21 cellular contexts compared by ENCODE assay signal in the genomic region with DNA sequence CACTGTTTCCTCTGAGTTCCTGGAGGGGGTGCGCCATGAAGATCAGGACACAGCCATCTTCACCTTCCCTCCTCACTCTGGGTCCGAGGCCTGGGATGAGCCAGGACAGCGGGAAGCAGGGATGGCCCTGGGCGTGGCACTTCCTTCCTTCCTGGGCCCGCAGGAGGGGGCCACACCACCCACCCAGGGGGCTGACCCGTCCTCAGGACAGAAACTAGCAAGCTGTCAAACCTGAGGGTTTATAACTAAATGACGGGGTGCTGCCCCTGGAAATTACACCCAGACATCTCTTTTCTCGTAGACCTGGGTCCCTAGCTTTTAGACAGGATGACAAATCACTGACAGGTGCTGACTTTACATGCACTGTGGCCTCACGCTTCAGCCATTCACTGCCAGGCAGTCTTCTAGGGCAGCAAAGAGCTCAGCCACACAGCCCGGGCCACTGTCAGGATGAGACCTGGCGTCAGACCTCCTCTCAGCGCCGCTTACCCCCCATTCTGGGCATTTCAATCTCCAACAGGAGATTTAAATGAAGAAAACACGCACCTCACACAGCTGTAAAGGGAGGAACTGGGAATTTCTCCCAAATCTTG. TPM values are rescaled to one million over a fixed set of nuclear protein-coding genes. Genes with fewer than 3 reads are reported as not detected.
"Had no signal": no experiment of that assay in that cellular context is flagged by ENCODE, and none has a peak within 500 bp of the region (broad histone marks: within the 10 kb centered on the region; RNA-seq: fewer than 3 reads in every experiment).

No MANE protein-coding gene starts in this region.

- H3K4me3 ChIP-seq: ascending aorta, breast epithelium, left lung, suprapubic skin had no signal

- H3K36me3 ChIP-seq: ascending aorta, breast epithelium, left lung, suprapubic skin had no signal

- H3K9me3 ChIP-seq: ascending aorta, breast epithelium, left lung, suprapubic skin had no signal

- H3K9me3 Mint-ChIP-seq: activated CD8-positive, alpha-beta T cell treated with anti-CD3 and anti-CD28 coated beads for 36 hours; activated naive CD4-positive, alpha-beta T cell treated with anti-CD3 and anti-CD28 coated beads for 36 hours; activated T-helper 2 cell treated with anti-CD3 and anti-CD28 coated beads, Interferon-gamma antibody, Interleukin-2, Interleukin-4, amounts not matched to agents 10 μg/mL and 5 μg/mL and 100 μg/mL, durations not matched to agents 14 hours and 24 hours and 36 hours; memory B cell; natural killer cell had no signal

- ATAC-seq: activated CD8-positive, alpha-beta T cell treated with anti-CD3 and anti-CD28 coated beads for 36 hours; left lung; natural killer cell; stimulated activated naive CD8-positive, alpha-beta T cell treated with anti-CD3 and anti-CD28 coated beads, Interleukin-15, Interleukin-2, amounts not matched to agents 100 U/mL and 50 U/mL, for 24 hours; T-helper 17 cell had no signal

- H3K27ac ChIP-seq: ascending aorta, breast epithelium, left lung, suprapubic skin had no signal

- DNase-seq: activated CD4-positive, alpha-beta T cell treated with anti-CD3 and anti-CD28 coated beads for 4 hours; activated CD8-positive, alpha-beta T cell treated with anti-CD3 and anti-CD28 coated beads for 36 hours; activated naive CD4-positive, alpha-beta T cell treated with anti-CD3 and anti-CD28 coated beads for 36 hours; dermis blood vessel endothelial cell; endodermal cell; erythroblast; hippocampal formation; left lung; natural killer cell; posterior cingulate gyrus; small intestine; stimulated activated naive CD8-positive, alpha-beta T cell treated with anti-CD3 and anti-CD28 coated beads, Interleukin-15, Interleukin-2, amounts not matched to agents 100 U/mL and 50 U/mL, for 24 hours; T-helper 17 cell had no signal

- H3K4me1 ChIP-seq: ascending aorta, breast epithelium, suprapubic skin had no signal

- H3K27me3 ChIP-seq: ascending aorta, breast epithelium, suprapubic skin had no signal

- H3K27ac Mint-ChIP-seq: activated CD8-positive, alpha-beta T cell treated with anti-CD3 and anti-CD28 coated beads for 36 hours; activated naive CD4-positive, alpha-beta T cell treated with anti-CD3 and anti-CD28 coated beads for 36 hours; activated T-helper 2 cell treated with anti-CD3 and anti-CD28 coated beads, Interferon-gamma antibody, Interleukin-2, Interleukin-4, amounts not matched to agents 10 μg/mL and 5 μg/mL and 100 μg/mL, durations not matched to agents 14 hours and 24 hours and 36 hours; endodermal cell; memory B cell; natural killer cell; T-helper 17 cell had no signal

- H3K36me3 Mint-ChIP-seq: memory B cell, natural killer cell had no signal

- H3K4me3 Mint-ChIP-seq: activated CD8-positive, alpha-beta T cell treated with anti-CD3 and anti-CD28 coated beads for 36 hours; activated naive CD4-positive, alpha-beta T cell treated with anti-CD3 and anti-CD28 coated beads for 36 hours; endodermal cell; memory B cell; natural killer cell; T-helper 17 cell had no signal

- H3K4me1 Mint-ChIP-seq: endodermal cell had no signal

RNA-seq across cellular contexts. Expression of a gene that starts 8.1 kb away (rescaled TPM):
- total RNA-seq: activated CD8-positive, alpha-beta T cell treated with anti-CD3 and anti-CD28 coated beads for 36 hours; activated naive CD4-positive, alpha-beta T cell treated with anti-CD3 and anti-CD28 coated beads for 36 hours; activated T-helper 2 cell treated with anti-CD3 and anti-CD28 coated beads, Interferon-gamma antibody, Interleukin-2, Interleukin-4, amounts not matched to agents 10 μg/mL and 5 μg/mL and 100 μg/mL, durations not matched to agents 14 hours and 24 hours and 36 hours; ascending aorta; cerebellum; dermis blood vessel endothelial cell; endodermal cell; glomerular endothelial cell; left lung; natural killer cell; T-helper 17 cell had no signal
- polyA plus RNA-seq: keratinocyte, small intestine had no signal

RNA-seq across cellular contexts. Expression of a gene that starts 29.0 kb away (rescaled TPM):
- total RNA-seq: activated CD8-positive, alpha-beta T cell treated with anti-CD3 and anti-CD28 coated beads for 36 hours; activated naive CD4-positive, alpha-beta T cell treated with anti-CD3 and anti-CD28 coated beads for 36 hours; activated T-helper 2 cell treated with anti-CD3 and anti-CD28 coated beads, Interferon-gamma antibody, Interleukin-2, Interleukin-4, amounts not matched to agents 10 μg/mL and 5 μg/mL and 100 μg/mL, durations not matched to agents 14 hours and 24 hours and 36 hours; ascending aorta; dermis blood vessel endothelial cell; endodermal cell; glomerular endothelial cell had no signal
- polyA plus RNA-seq: keratinocyte had no signal
